In the genomic region with DNA sequence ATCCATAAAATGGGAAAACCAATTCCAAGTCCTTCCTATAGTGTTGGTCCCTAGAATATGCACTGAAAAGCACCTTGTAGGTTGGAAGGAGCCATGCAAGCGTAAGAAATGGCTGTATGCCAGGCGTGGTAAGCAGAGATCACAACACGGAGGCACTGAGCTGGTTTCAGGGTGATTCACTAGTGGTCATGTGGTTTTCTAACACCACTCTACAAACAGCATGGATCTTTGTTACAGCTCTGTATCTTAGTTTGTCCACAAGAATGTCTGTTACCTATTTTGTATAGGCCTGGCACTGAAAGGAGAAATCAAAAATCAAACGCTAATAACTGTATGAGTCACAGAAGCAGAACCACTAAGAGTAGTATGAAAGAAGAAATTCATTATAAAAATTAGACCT, we compare ENCODE assay signal across 12 cellular contexts.
DNase-seq lines count a peak whose midpoint lies in the region; ATAC-seq and TF ChIP-seq lines count a peak whose summit lies in the region.
"Had no signal": no experiment of that assay in that cellular context is flagged by ENCODE, and none has a peak within 500 bp of the region (broad histone marks: within the 10 kb centered on the region; RNA-seq: fewer than 3 reads in every experiment).

No MANE protein-coding gene starts in this region.

- peak; percentile 64 for ATAC-seq in GM19025 (IDR thresholded peaks at IDR 0.05; ENCODE audit: low read depth, unreplicated experiment)

- DNase-seq in AG08395 (ENCODE audit: low spot score) (peak; percentile 79), HS-27A (ENCODE audit: low read depth) (peak; percentile 58), epithelial cell of esophagus (ENCODE audit: low read depth) (peak; percentile 88), SHP77 treated with DMSO at 0.1 percent for 48 hours (lab: John Stamatoyannopoulos, UW) (no peak), GM20000 (ENCODE audit: low spot score) (no peak), pons (ENCODE audit: low spot score) (no peak), NCI-H446 treated with DMSO at 0.1 percent for 48 hours (lab: John Stamatoyannopoulos, UW) (no peak)
- DNase-seq: DND-41, head of caudate nucleus, tibial artery had no signal

- no peak for TF ChIP-seq CTCF in epithelial cell of esophagus (IDR thresholded peaks at IDR 0.05; ENCODE audit: insufficient read depth, low read depth, low read length, missing control alignments)
- TF ChIP-seq CTCF in GM20000 (IDR thresholded peaks at IDR 0.05; ENCODE audit: extremely low read depth, missing control alignments) = no peak

- H3K4me3 ChIP-seq in epithelial cell of esophagus (ENCODE audit: low read length) = no peak overlapping the region
- H3K4me3 ChIP-seq: prostate gland, tibial artery had no signal

Comparison
In these comparisons a context has a peak if more than half of its experiments do, and no peak if none do; other contexts are left out.
1. DNase-seq: peak in AG08395 (single experiment), HS-27A (single experiment) and epithelial cell of esophagus (single experiment); none in SHP77 treated with DMSO at 0.1 percent for 48 hours (single experiment), GM20000 (single experiment), pons (single experiment) and NCI-H446 treated with DMSO at 0.1 percent for 48 hours (single experiment).